Comparison of ENCODE assay signal across 1 cellular context in the genomic region with DNA sequence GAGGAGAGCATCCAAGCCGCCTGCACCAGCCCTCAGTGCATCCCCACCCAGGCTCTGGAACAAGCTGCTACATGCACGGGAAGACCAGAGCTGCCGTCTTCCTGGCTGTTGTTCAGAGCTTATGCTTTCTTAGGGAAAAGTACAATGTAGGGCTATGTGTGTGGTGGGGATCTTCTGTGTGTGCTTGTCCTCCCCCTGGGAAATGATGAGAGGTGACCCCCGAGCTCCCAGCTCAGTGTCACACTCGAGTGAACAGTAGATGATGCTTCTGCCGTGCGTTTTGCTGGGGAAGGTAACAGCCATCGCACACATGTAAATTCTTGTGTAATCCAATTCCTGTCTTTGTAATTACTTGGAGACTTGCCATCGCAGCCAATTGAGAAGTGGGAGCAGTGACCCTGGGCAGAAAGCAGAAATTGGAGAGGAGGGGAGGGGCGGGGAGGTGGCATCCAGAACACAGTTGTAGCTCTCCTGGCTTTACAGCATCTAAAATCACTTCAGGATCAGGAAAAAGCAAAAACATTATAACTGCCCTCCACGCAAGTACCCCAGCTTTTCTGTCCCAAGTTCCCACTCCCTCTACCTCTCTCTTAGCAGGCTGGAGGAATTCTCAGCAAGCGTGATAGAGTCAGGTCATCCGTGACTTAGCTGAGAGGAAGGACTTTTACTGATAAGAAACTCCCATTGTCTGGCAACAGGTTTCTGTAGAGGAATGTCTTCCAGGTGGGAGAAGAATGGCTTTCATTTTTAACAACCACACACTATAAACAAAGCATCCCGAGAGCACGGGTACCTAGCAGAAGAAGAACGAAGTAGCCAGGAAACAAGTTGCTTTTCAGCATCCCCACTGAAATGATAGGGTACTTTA.
TF ChIP-seq lines count a peak whose summit lies in the region.

No MANE protein-coding gene starts in this region.

TF ChIP-seq in H1, 55 proteins besides CTCF, POLR2A, EP300 and RAD21:
- TF ChIP-seq KDM1A (IDR thresholded peaks at IDR 0.05; ENCODE audit: borderline replicate concordance, low read length) (no peak), POLR2AphosphoS5 (IDR thresholded peaks at IDR 0.05; ENCODE audit: low read depth, low read length) (peak; percentile 10; the same call in 1 of the 2 replicates)
- TF ChIP-seq, protein P1, sequence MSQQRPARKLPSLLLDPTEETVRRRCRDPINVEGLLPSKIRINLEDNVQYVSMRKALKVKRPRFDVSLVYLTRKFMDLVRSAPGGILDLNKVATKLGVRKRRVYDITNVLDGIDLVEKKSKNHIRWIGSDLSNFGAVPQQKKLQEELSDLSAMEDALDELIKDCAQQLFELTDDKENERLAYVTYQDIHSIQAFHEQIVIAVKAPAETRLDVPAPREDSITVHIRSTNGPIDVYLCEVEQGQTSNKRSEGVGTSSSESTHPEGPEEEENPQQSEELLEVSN (IDR thresholded peaks at IDR 0.05), result no peak
